ENCODE assay signal across 19 cellular contexts in genomic region chr4:710116-710515, GRCh38. TPM values are rescaled to one million over a fixed set of nuclear protein-coding genes. Genes with fewer than 3 reads are reported as not detected.
DNase-seq lines count a peak whose midpoint lies in the region; ATAC-seq and TF ChIP-seq lines count a peak whose summit lies in the region.
"Had no signal": no experiment of that assay in that cellular context is flagged by ENCODE, and none has a peak within 500 bp of the region (broad histone marks: within the 10 kb centered on the region; RNA-seq: fewer than 3 reads in every experiment).

No MANE protein-coding gene starts in this region.

- no peak for ATAC-seq in stimulated activated effector memory CD8-positive, alpha-beta T cell treated with anti-CD3 and anti-CD28 coated beads, Interleukin-12 subunit alpha, Interleukin-12 subunit beta, amount 100 ng/mL, for 72 hours

- no peak overlapping the region for H3K4me3 Mint-ChIP-seq in activated naive CD4-positive, alpha-beta T cell treated with anti-CD3 and anti-CD28 coated beads, Interleukin-2, amount 50 U/mL, for 24 hours
- H3K4me3 Mint-ChIP-seq in activated naive CD4-positive, alpha-beta T cell treated with anti-CD3 and anti-CD28 coated beads, Interleukin-2, amount 10 ng/mL, durations not matched to agents 7 days and 5 days = no peak overlapping the region
- peak overlapping the region; percentile 26 for H3K4me3 Mint-ChIP-seq in mesothelial cell of epicardium
- H3K4me3 Mint-ChIP-seq in stimulated activated effector memory CD8-positive, alpha-beta T cell treated with anti-CD3 and anti-CD28 coated beads, Interleukin-12 subunit alpha, Interleukin-12 subunit beta, amount 100 ng/mL, for 72 hours = no peak overlapping the region

- TF ChIP-seq CTCF in mesothelial cell of epicardium (IDR thresholded peaks at IDR 0.05; ENCODE audit: unreplicated experiment) = no peak

- H3K4me1 Mint-ChIP-seq in activated naive CD4-positive, alpha-beta T cell treated with anti-CD3 and anti-CD28 coated beads, Interleukin-2, amount 50 U/mL, for 24 hours = peaks cover 35% of the 10 kb centered on the region
- peaks cover 15% of the 10 kb centered on the region for H3K4me1 Mint-ChIP-seq in activated naive CD4-positive, alpha-beta T cell treated with anti-CD3 and anti-CD28 coated beads, Interleukin-2, amount 10 ng/mL, durations not matched to agents 7 days and 5 days
- peaks cover 23% of the 10 kb centered on the region for H3K4me1 Mint-ChIP-seq in mesothelial cell of epicardium
- peaks cover 43% of the 10 kb centered on the region for H3K4me1 Mint-ChIP-seq in stimulated activated effector memory CD8-positive, alpha-beta T cell treated with anti-CD3 and anti-CD28 coated beads, Interleukin-12 subunit alpha, Interleukin-12 subunit beta, amount 100 ng/mL, for 72 hours

- no peaks in the 10 kb centered on the region for H3K27me3 Mint-ChIP-seq in activated naive CD4-positive, alpha-beta T cell treated with anti-CD3 and anti-CD28 coated beads, Interleukin-2, amount 50 U/mL, for 24 hours
- H3K27me3 Mint-ChIP-seq in activated naive CD4-positive, alpha-beta T cell treated with anti-CD3 and anti-CD28 coated beads, Interleukin-2, amount 10 ng/mL, durations not matched to agents 7 days and 5 days = no peaks in the 10 kb centered on the region
- H3K27me3 Mint-ChIP-seq in mesothelial cell of epicardium (ENCODE audit: low read depth) = no peaks in the 10 kb centered on the region

- peak overlapping the region; percentile 77 for H3K27ac Mint-ChIP-seq in activated naive CD4-positive, alpha-beta T cell treated with anti-CD3 and anti-CD28 coated beads, Interleukin-2, amount 50 U/mL, for 24 hours
- no peak overlapping the region for H3K27ac Mint-ChIP-seq in activated naive CD4-positive, alpha-beta T cell treated with anti-CD3 and anti-CD28 coated beads, Interleukin-2, amount 10 ng/mL, durations not matched to agents 7 days and 5 days
- no peak overlapping the region for H3K27ac Mint-ChIP-seq in mesothelial cell of epicardium
- peak overlapping the region; percentile 43 for H3K27ac Mint-ChIP-seq in stimulated activated effector memory CD8-positive, alpha-beta T cell treated with anti-CD3 and anti-CD28 coated beads, Interleukin-12 subunit alpha, Interleukin-12 subunit beta, amount 100 ng/mL, for 72 hours

- CTCF ChIA-PET in activated naive CD4-positive, alpha-beta T cell treated with anti-CD3 and anti-CD28 coated beads, Interleukin-2, amount 10 ng/mL, durations not matched to agents 7 days and 5 days (lab: Charles Lee) = interaction anchor here (0.9 kb wide), 1 partner anchor 10 kb away, joined by 3 read pairs; no protein-coding TSS in a partner anchor

- no peaks in the 10 kb centered on the region for H3K9me3 Mint-ChIP-seq in activated naive CD4-positive, alpha-beta T cell treated with anti-CD3 and anti-CD28 coated beads, Interleukin-2, amount 50 U/mL, for 24 hours
- H3K9me3 Mint-ChIP-seq in activated naive CD4-positive, alpha-beta T cell treated with anti-CD3 and anti-CD28 coated beads, Interleukin-2, amount 10 ng/mL, durations not matched to agents 7 days and 5 days = no peaks in the 10 kb centered on the region
- H3K9me3 Mint-ChIP-seq in mesothelial cell of epicardium = no peaks in the 10 kb centered on the region
- H3K9me3 Mint-ChIP-seq in stimulated activated effector memory CD8-positive, alpha-beta T cell treated with anti-CD3 and anti-CD28 coated beads, Interleukin-12 subunit alpha, Interleukin-12 subunit beta, amount 100 ng/mL, for 72 hours = no peaks in the 10 kb centered on the region

- DNase-seq in activated naive CD4-positive, alpha-beta T cell treated with anti-CD3 and anti-CD28 coated beads, Interleukin-2, amount 10 ng/mL, durations not matched to agents 7 days and 5 days = no peak
- DNase-seq in mesothelial cell of epicardium (ENCODE audit: low spot score in 2 of 2, unreplicated experiment in 2 of 2) (no peak), NCI-H1092 treated with DMSO at 0.1 percent for 48 hours (lab: John Stamatoyannopoulos, UW) (no peak), LoVo (ENCODE audit: low spot score) (no peak)
- DNase-seq in stimulated activated effector memory CD8-positive, alpha-beta T cell treated with anti-CD3 and anti-CD28 coated beads, Interleukin-12 subunit alpha, Interleukin-12 subunit beta, amount 100 ng/mL, for 72 hours (ENCODE audit: low spot score in 2 of 2) = no peak
- DNase-seq: activated CD4-positive, alpha-beta T cell treated with anti-CD3 and anti-CD28 coated beads, Interleukin-2, amount 50 U/mL, for 1 hour; activated CD8-positive, alpha-beta memory T cell treated with anti-CD3 and anti-CD28 coated beads, Interleukin-2, amount 50 U/mL, for 48 hours; activated effector memory CD4-positive, alpha-beta T cell treated with Interleukin-2 at 50 U/mL for 16 hours; adrenal gland; C1 segment of cervical spinal cord; dermis blood vessel endothelial cell; foreskin fibroblast; hippocampal formation; islet precursor cell; Karpas-422; NCI-H1436; NCI-H526; SW 1271 had no signal

- no peaks in the 10 kb centered on the region for H3K36me3 Mint-ChIP-seq in activated naive CD4-positive, alpha-beta T cell treated with anti-CD3 and anti-CD28 coated beads, Interleukin-2, amount 50 U/mL, for 24 hours
- peaks cover 19% of the 10 kb centered on the region for H3K36me3 Mint-ChIP-seq in activated naive CD4-positive, alpha-beta T cell treated with anti-CD3 and anti-CD28 coated beads, Interleukin-2, amount 10 ng/mL, durations not matched to agents 7 days and 5 days
- H3K36me3 Mint-ChIP-seq in mesothelial cell of epicardium = peaks cover 28% of the 10 kb centered on the region
- H3K36me3 Mint-ChIP-seq in stimulated activated effector memory CD8-positive, alpha-beta T cell treated with anti-CD3 and anti-CD28 coated beads, Interleukin-12 subunit alpha, Interleukin-12 subunit beta, amount 100 ng/mL, for 72 hours = peaks cover 10% of the 10 kb centered on the region

RNA-seq across cellular contexts. Expression of gene PCGF3, which starts 4.5 kb away (rescaled TPM):
- total RNA-seq in mesothelial cell of epicardium = 88.1 to 93.4 TPM (median 90.9 TPM) in 3 replicates

RNA-seq across cellular contexts. Expression of gene SLC49A3, which starts 21.2 kb away (rescaled TPM):
- total RNA-seq in mesothelial cell of epicardium = 10.5 to 13.4 TPM (median 11.6 TPM) in 3 replicates

RNA-seq across cellular contexts. Expression of gene MYL5, which starts 35.8 kb away (rescaled TPM):
- total RNA-seq in mesothelial cell of epicardium = 25.0 to 32.1 TPM (median 32.0 TPM) in 3 replicates

RNA-seq across cellular contexts. Expression of gene ATP5ME, which starts 36.0 kb away (rescaled TPM):
- total RNA-seq in mesothelial cell of epicardium = 194 to 212 TPM (median 197 TPM) in 3 replicates

Comparison
In these comparisons a context has a peak if more than half of its experiments do, and no peak if none do; other contexts are left out.
1. H3K27ac Mint-ChIP-seq: peak in activated naive CD4-positive, alpha-beta T cell treated with anti-CD3 and anti-CD28 coated beads, Interleukin-2, amount 50 U/mL, for 24 hours (single experiment) and stimulated activated effector memory CD8-positive, alpha-beta T cell treated with anti-CD3 and anti-CD28 coated beads, Interleukin-12 subunit alpha, Interleukin-12 subunit beta, amount 100 ng/mL, for 72 hours (single experiment); none in activated naive CD4-positive, alpha-beta T cell treated with anti-CD3 and anti-CD28 coated beads, Interleukin-2, amount 10 ng/mL, durations not matched to agents 7 days and 5 days (single experiment) and mesothelial cell of epicardium (single experiment).